ENCODE assay signal across 26 cellular contexts in the genomic region with DNA sequence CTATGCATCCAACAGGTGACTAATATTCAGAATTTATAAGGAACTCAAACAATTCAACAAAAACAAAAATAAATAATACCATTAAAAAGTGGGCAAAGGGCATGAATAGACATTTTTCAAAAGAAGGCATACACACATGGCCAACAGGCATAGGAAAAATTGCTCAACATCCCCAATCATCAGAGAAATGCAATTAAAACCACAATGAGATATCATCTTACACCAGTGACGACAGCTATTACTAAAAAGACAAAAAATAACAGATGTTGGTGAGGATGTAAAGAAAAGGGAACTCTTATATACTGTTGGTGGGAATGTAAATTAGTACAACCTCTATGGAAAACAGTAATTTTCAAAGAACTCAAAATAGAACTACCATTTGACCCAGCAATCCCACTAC.
"Had no signal": no experiment of that assay in that cellular context is flagged by ENCODE, and none has a peak within 500 bp of the region (broad histone marks: within the 10 kb centered on the region; RNA-seq: fewer than 3 reads in every experiment).

No MANE protein-coding gene starts in this region.

- H3K9me3 ChIP-seq: prostate gland, right atrium auricular region, testis, tibial artery had no signal

- H3K9ac ChIP-seq: neural progenitor cell, parathyroid adenoma had no signal

- H3K27me3 ChIP-seq: neural progenitor cell, right atrium auricular region, testis, tibial artery had no signal

- H3K79me2 ChIP-seq: hepatocyte, parathyroid adenoma had no signal

- H3K4me3 ChIP-seq: coronary artery, esophagus muscularis mucosa, heart left ventricle, hepatocyte, lung, neural progenitor cell, prostate gland, right atrium auricular region, testis, tibial artery had no signal

- H2AFZ ChIP-seq: hepatocyte, neural progenitor cell, parathyroid adenoma had no signal

- H3K27ac ChIP-seq: coronary artery, esophagus muscularis mucosa, heart left ventricle, hepatocyte, neural progenitor cell, parathyroid adenoma, prostate gland, right atrium auricular region, testis, tibial artery had no signal

- H3K4me1 Mint-ChIP-seq: mesothelial cell of epicardium; nephron; stimulated activated memory B cell treated with anti-CD40 and anti-IgM and Interleukin-4, amounts not matched to agents 10 μg/mL and 1 μg/mL and 100 μg/mL, for 72 hours had no signal

- ATAC-seq: heart left ventricle; left lobe of liver; naive thymus-derived CD4-positive, alpha-beta T cell; sciatic nerve; stimulated activated memory B cell treated with anti-CD40 and anti-IgM and Interleukin-4, amounts not matched to agents 10 μg/mL and 1 μg/mL and 100 μg/mL, for 72 hours; stimulated activated naive CD8-positive, alpha-beta T cell treated with anti-CD3 and anti-CD28 coated beads, Interleukin-15, Interleukin-2, amounts not matched to agents 100 U/mL and 50 U/mL, for 24 hours had no signal

- H3K9me3 Mint-ChIP-seq: neural progenitor cell, type B pancreatic cell had no signal

- H3K36me3 ChIP-seq: esophagus muscularis mucosa, heart left ventricle, neural progenitor cell, prostate gland, right atrium auricular region, tibial artery had no signal

- H3K4me3 Mint-ChIP-seq: mesothelial cell of epicardium; naive thymus-derived CD4-positive, alpha-beta T cell; nephron; neural progenitor cell; stimulated activated memory B cell treated with anti-CD40 and anti-IgM and Interleukin-4, amounts not matched to agents 10 μg/mL and 1 μg/mL and 100 μg/mL, for 72 hours; type B pancreatic cell had no signal

- H3K36me3 Mint-ChIP-seq: mesothelial cell of epicardium; neural progenitor cell; stimulated activated memory B cell treated with anti-CD40 and anti-IgM and Interleukin-4, amounts not matched to agents 10 μg/mL and 1 μg/mL and 100 μg/mL, for 72 hours; type B pancreatic cell had no signal

- H3K27me3 Mint-ChIP-seq: stimulated activated memory B cell treated with anti-CD40 and anti-IgM and Interleukin-4, amounts not matched to agents 10 μg/mL and 1 μg/mL and 100 μg/mL, for 72 hours had no signal

- H3K4me2 ChIP-seq: hepatocyte, neural progenitor cell had no signal

- DNase-seq: dermis blood vessel endothelial cell; effector memory CD4-positive, alpha-beta T cell; heart left ventricle; kidney; mesenchymal stem cell; naive thymus-derived CD4-positive, alpha-beta T cell; stimulated activated CD4-positive, alpha-beta T cell treated with anti-CD3 and anti-CD28 coated beads, Interleukin-2, amount 100 ng/mL, for 24 hours; stimulated activated CD4-positive, alpha-beta T cell treated with anti-CD3 and anti-CD28 coated beads, Interleukin-4, amount 100 ng/mL, for 4 hours; stimulated activated naive CD8-positive, alpha-beta T cell treated with anti-CD3 and anti-CD28 coated beads, Interleukin-15, Interleukin-2, amounts not matched to agents 100 U/mL and 50 U/mL, for 24 hours; substantia nigra; testis; tibial artery had no signal

- H3K27ac Mint-ChIP-seq: mesothelial cell of epicardium; naive thymus-derived CD4-positive, alpha-beta T cell; nephron; neural progenitor cell; stimulated activated memory B cell treated with anti-CD40 and anti-IgM and Interleukin-4, amounts not matched to agents 10 μg/mL and 1 μg/mL and 100 μg/mL, for 72 hours; type B pancreatic cell had no signal

- H3K4me1 ChIP-seq: esophagus muscularis mucosa, heart left ventricle, neural progenitor cell, parathyroid adenoma, prostate gland, right atrium auricular region, testis, tibial artery had no signal
